In the genomic region with DNA sequence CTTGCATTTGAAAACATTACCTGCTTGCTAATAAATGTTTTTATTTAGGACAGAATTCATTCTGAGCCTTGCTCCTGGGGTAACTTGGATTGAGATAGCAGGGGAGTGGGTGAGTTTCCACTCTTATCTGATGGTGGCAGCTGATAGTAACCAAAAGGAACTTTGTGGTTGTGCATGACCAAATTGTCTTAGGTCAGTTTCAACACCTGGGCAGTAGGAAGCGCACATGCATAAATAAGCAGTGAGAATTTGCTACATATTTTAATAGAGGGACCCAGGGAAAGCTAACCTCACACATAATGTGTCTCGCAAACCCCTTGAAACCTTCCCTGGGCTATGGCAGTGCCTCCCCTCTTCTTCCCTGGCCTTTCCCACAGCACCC, we compare ENCODE assay signal across 1 cellular context.
A peak's percentile ranks its signal among the peaks of the same experiment; 100 is the strongest.
TF ChIP-seq lines count a peak whose summit lies in the region.

No MANE protein-coding gene starts in this region.

TF ChIP-seq in GM12878, 131 proteins besides CTCF, POLR2A, EP300 and RAD21 (continued from another document and continues in another):
- peak; percentile 65; the same call in 1 of the 2 replicates for TF ChIP-seq PAX5 (IDR thresholded peaks at IDR 0.05; ENCODE audit: borderline replicate concordance, low read depth, low read length)
- 0 out of 2 replicates have a peak, but pooled peaks have one; percentile 38 for TF ChIP-seq CREB1 (IDR thresholded peaks at IDR 0.05; ENCODE audit: low read depth)
- TF ChIP-seq, protein P1, sequence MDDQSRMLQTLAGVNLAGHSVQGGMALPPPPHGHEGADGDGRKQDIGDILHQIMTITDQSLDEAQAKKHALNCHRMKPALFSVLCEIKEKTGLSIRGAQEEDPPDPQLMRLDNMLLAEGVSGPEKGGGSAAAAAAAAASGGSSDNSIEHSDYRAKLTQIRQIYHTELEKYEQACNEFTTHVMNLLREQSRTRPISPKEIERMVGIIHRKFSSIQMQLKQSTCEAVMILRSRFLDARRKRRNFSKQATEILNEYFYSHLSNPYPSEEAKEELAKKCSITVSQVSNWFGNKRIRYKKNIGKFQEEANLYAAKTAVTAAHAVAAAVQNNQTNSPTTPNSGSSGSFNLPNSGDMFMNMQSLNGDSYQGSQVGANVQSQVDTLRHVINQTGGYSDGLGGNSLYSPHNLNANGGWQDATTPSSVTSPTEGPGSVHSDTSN (IDR thresholded peaks at IDR 0.05; ENCODE audit: insufficient replicate concordance, low read depth, low read length), result no peak
- no peak for TF ChIP-seq HDAC2 (IDR thresholded peaks at IDR 0.05)
- TF ChIP-seq, protein P2, sequence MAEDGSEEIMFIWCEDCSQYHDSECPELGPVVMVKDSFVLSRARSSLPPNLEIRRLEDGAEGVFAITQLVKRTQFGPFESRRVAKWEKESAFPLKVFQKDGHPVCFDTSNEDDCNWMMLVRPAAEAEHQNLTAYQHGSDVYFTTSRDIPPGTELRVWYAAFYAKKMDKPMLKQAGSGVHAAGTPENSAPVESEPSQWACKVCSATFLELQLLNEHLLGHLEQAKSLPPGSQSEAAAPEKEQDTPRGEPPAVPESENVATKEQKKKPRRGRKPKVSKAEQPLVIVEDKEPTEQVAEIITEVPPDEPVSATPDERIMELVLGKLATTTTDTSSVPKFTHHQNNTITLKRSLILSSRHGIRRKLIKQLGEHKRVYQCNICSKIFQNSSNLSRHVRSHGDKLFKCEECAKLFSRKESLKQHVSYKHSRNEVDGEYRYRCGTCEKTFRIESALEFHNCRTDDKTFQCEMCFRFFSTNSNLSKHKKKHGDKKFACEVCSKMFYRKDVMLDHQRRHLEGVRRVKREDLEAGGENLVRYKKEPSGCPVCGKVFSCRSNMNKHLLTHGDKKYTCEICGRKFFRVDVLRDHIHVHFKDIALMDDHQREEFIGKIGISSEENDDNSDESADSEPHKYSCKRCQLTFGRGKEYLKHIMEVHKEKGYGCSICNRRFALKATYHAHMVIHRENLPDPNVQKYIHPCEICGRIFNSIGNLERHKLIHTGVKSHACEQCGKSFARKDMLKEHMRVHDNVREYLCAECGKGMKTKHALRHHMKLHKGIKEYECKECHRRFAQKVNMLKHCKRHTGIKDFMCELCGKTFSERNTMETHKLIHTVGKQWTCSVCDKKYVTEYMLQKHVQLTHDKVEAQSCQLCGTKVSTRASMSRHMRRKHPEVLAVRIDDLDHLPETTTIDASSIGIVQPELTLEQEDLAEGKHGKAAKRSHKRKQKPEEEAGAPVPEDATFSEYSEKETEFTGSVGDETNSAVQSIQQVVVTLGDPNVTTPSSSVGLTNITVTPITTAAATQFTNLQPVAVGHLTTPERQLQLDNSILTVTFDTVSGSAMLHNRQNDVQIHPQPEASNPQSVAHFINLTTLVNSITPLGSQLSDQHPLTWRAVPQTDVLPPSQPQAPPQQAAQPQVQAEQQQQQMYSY (CRISPR knock-in tag; IDR thresholded peaks at IDR 0.05), result no peak
- no peak for TF ChIP-seq RELA (IDR thresholded peaks at IDR 0.05; ENCODE audit: borderline replicate concordance, partially characterized antibody)
- TF ChIP-seq ZNF217 (IDR thresholded peaks at IDR 0.05), result no peak
- no peak for TF ChIP-seq WRNIP1 (IDR thresholded peaks at IDR 0.05; ENCODE audit: borderline replicate concordance, low read depth, low read length)
- TF ChIP-seq NR2C2 (IDR thresholded peaks at IDR 0.05; ENCODE audit: borderline replicate concordance, control insufficient read depth, insufficient read length, low read depth), result no peak
- TF ChIP-seq NR2C1 (IDR thresholded peaks at IDR 0.05), result no peak
- TF ChIP-seq, protein P3, sequence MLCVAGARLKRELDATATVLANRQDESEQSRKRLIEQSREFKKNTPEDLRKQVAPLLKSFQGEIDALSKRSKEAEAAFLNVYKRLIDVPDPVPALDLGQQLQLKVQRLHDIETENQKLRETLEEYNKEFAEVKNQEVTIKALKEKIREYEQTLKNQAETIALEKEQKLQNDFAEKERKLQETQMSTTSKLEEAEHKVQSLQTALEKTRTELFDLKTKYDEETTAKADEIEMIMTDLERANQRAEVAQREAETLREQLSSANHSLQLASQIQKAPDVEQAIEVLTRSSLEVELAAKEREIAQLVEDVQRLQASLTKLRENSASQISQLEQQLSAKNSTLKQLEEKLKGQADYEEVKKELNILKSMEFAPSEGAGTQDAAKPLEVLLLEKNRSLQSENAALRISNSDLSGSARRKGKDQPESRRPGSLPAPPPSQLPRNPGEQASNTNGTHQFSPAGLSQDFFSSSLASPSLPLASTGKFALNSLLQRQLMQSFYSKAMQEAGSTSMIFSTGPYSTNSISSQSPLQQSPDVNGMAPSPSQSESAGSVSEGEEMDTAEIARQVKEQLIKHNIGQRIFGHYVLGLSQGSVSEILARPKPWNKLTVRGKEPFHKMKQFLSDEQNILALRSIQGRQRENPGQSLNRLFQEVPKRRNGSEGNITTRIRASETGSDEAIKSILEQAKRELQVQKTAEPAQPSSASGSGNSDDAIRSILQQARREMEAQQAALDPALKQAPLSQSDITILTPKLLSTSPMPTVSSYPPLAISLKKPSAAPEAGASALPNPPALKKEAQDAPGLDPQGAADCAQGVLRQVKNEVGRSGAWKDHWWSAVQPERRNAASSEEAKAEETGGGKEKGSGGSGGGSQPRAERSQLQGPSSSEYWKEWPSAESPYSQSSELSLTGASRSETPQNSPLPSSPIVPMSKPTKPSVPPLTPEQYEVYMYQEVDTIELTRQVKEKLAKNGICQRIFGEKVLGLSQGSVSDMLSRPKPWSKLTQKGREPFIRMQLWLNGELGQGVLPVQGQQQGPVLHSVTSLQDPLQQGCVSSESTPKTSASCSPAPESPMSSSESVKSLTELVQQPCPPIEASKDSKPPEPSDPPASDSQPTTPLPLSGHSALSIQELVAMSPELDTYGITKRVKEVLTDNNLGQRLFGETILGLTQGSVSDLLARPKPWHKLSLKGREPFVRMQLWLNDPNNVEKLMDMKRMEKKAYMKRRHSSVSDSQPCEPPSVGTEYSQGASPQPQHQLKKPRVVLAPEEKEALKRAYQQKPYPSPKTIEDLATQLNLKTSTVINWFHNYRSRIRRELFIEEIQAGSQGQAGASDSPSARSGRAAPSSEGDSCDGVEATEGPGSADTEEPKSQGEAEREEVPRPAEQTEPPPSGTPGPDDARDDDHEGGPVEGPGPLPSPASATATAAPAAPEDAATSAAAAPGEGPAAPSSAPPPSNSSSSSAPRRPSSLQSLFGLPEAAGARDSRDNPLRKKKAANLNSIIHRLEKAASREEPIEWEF (IDR thresholded peaks at IDR 0.05; ENCODE audit: insufficient replicate concordance, low read depth, low read length), result peak; percentile 41
- TF ChIP-seq RUNX3 (IDR thresholded peaks at IDR 0.05; ENCODE audit: low read length), result peak; percentile 96
- peak in 1 of 2 experiments; percentile 66; a peak in 2 of 4 replicates for TF ChIP-seq ETV6 (conservative IDR thresholded peaks at IDR 0.05 in 1 of 2, IDR thresholded peaks at IDR 0.05 in 1 of 2; ENCODE audit: borderline replicate concordance in 1 of 2, low read depth in 1 of 2)
- peak; percentile 82; the same call in 1 of the 2 replicates for TF ChIP-seq CBX5 (IDR thresholded peaks at IDR 0.05; ENCODE audit: low read depth)
- no peak for TF ChIP-seq EZH2 (IDR thresholded peaks at IDR 0.05; ENCODE audit: borderline replicate concordance, control insufficient read depth, low read depth, low read length)
- TF ChIP-seq SMC3 (IDR thresholded peaks at IDR 0.05; ENCODE audit: borderline replicate concordance, low read length), result peak; percentile 21; the same call in 1 of the 2 replicates
- TF ChIP-seq YY1 (IDR thresholded peaks at IDR 0.05; ENCODE audit: low read depth, low read length), result no peak
- TF ChIP-seq, protein P4, sequence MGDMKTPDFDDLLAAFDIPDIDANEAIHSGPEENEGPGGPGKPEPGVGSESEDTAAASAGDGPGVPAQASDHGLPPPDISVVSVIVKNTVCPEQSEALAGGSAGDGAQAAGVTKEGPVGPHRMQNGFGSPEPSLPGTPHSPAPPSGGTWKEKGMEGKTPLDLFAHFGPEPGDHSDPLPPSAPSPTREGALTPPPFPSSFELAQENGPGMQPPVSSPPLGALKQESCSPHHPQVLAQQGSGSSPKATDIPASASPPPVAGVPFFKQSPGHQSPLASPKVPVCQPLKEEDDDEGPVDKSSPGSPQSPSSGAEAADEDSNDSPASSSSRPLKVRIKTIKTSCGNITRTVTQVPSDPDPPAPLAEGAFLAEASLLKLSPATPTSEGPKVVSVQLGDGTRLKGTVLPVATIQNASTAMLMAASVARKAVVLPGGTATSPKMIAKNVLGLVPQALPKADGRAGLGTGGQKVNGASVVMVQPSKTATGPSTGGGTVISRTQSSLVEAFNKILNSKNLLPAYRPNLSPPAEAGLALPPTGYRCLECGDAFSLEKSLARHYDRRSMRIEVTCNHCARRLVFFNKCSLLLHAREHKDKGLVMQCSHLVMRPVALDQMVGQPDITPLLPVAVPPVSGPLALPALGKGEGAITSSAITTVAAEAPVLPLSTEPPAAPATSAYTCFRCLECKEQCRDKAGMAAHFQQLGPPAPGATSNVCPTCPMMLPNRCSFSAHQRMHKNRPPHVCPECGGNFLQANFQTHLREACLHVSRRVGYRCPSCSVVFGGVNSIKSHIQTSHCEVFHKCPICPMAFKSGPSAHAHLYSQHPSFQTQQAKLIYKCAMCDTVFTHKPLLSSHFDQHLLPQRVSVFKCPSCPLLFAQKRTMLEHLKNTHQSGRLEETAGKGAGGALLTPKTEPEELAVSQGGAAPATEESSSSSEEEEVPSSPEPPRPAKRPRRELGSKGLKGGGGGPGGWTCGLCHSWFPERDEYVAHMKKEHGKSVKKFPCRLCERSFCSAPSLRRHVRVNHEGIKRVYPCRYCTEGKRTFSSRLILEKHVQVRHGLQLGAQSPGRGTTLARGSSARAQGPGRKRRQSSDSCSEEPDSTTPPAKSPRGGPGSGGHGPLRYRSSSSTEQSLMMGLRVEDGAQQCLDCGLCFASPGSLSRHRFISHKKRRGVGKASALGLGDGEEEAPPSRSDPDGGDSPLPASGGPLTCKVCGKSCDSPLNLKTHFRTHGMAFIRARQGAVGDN (IDR thresholded peaks at IDR 0.05), result no peak
- TF ChIP-seq, protein P5, sequence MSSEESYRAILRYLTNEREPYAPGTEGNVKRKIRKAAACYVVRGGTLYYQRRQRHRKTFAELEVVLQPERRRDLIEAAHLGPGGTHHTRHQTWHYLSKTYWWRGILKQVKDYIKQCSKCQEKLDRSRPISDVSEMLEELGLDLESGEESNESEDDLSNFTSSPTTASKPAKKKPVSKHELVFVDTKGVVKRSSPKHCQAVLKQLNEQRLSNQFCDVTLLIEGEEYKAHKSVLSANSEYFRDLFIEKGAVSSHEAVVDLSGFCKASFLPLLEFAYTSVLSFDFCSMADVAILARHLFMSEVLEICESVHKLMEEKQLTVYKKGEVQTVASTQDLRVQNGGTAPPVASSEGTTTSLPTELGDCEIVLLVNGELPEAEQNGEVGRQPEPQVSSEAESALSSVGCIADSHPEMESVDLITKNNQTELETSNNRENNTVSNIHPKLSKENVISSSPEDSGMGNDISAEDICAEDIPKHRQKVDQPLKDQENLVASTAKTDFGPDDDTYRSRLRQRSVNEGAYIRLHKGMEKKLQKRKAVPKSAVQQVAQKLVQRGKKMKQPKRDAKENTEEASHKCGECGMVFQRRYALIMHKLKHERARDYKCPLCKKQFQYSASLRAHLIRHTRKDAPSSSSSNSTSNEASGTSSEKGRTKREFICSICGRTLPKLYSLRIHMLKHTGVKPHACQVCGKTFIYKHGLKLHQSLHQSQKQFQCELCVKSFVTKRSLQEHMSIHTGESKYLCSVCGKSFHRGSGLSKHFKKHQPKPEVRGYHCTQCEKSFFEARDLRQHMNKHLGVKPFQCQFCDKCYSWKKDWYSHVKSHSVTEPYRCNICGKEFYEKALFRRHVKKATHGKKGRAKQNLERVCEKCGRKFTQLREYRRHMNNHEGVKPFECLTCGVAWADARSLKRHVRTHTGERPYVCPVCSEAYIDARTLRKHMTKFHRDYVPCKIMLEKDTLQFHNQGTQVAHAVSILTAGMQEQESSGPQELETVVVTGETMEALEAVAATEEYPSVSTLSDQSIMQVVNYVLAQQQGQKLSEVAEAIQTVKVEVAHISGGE (CRISPR knock-in tag; IDR thresholded peaks at IDR 0.05), result no peak
- no peak for TF ChIP-seq NFYA (IDR thresholded peaks at IDR 0.05; ENCODE audit: borderline replicate concordance, low read depth, low read length)
- TF ChIP-seq CREM (IDR thresholded peaks at IDR 0.05; ENCODE audit: low read depth), result peak; percentile 70
- TF ChIP-seq SREBF1 (IDR thresholded peaks at IDR 0.05; ENCODE audit: low read length), result no peak
- no peak for TF ChIP-seq SRF (IDR thresholded peaks at IDR 0.05; ENCODE audit: low read depth in 2 of 2, low read length in 2 of 2)
- no peak for TF ChIP-seq HCFC1 (IDR thresholded peaks at IDR 0.05; ENCODE audit: low read length)
- TF ChIP-seq TCF3 (IDR thresholded peaks at IDR 0.05; ENCODE audit: borderline replicate concordance, insufficient read depth, low read depth, low read length), result peak; percentile 91
- TF ChIP-seq JUNB (IDR thresholded peaks at IDR 0.05), result peak; percentile 53
- TF ChIP-seq SP1 (IDR thresholded peaks at IDR 0.05; ENCODE audit: low read depth, low read length), result no peak
- TF ChIP-seq, protein P6, sequence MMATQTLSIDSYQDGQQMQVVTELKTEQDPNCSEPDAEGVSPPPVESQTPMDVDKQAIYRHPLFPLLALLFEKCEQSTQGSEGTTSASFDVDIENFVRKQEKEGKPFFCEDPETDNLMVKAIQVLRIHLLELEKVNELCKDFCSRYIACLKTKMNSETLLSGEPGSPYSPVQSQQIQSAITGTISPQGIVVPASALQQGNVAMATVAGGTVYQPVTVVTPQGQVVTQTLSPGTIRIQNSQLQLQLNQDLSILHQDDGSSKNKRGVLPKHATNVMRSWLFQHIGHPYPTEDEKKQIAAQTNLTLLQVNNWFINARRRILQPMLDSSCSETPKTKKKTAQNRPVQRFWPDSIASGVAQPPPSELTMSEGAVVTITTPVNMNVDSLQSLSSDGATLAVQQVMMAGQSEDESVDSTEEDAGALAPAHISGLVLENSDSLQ (IDR thresholded peaks at IDR 0.05), result no peak
- TF ChIP-seq KAT2A (conservative IDR thresholded peaks at IDR 0.05; ENCODE audit: control insufficient read depth, low read depth, low read length), result no peak
- TF ChIP-seq SMARCA5 (IDR thresholded peaks at IDR 0.05), result no peak
- no peak for TF ChIP-seq SMAD5 (IDR thresholded peaks at IDR 0.05; ENCODE audit: low read depth)
- TF ChIP-seq HDAC6 (IDR thresholded peaks at IDR 0.05; ENCODE audit: unreplicated experiment), result no peak
- no peak for TF ChIP-seq POLR2AphosphoS5 (IDR thresholded peaks at IDR 0.05; ENCODE audit: low read length)
- TF ChIP-seq ESRRA (IDR thresholded peaks at IDR 0.05; ENCODE audit: low read length), result no peak
- TF ChIP-seq, protein P7, sequence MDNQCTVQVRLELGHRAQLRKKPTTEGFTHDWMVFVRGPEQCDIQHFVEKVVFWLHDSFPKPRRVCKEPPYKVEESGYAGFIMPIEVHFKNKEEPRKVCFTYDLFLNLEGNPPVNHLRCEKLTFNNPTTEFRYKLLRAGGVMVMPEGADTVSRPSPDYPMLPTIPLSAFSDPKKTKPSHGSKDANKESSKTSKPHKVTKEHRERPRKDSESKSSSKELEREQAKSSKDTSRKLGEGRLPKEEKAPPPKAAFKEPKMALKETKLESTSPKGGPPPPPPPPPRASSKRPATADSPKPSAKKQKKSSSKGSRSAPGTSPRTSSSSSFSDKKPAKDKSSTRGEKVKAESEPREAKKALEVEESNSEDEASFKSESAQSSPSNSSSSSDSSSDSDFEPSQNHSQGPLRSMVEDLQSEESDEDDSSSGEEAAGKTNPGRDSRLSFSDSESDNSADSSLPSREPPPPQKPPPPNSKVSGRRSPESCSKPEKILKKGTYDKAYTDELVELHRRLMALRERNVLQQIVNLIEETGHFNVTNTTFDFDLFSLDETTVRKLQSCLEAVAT (IDR thresholded peaks at IDR 0.05), result 0 out of 2 replicates have a peak, but pooled peaks have one; percentile 30
- no peak for TF ChIP-seq BRCA1 (IDR thresholded peaks at IDR 0.05; ENCODE audit: low read depth, low read length)
